In genomic region chr3:14141144-14141543, GRCh38 we compare ENCODE assay signal across 14 cellular contexts. TPM values are rescaled to one million over a fixed set of nuclear protein-coding genes. Genes with fewer than 3 reads are reported as not detected.
DNase-seq lines count a peak whose midpoint lies in the region; ATAC-seq and TF ChIP-seq lines count a peak whose summit lies in the region.
"Had no signal": no experiment of that assay in that cellular context is flagged by ENCODE, and none has a peak within 500 bp of the region (broad histone marks: within the 10 kb centered on the region; RNA-seq: fewer than 3 reads in every experiment).

No MANE protein-coding gene starts in this region.

- H3K9me3 Mint-ChIP-seq in CD8-positive, alpha-beta T cell = no peaks in the 10 kb centered on the region
- H3K9me3 Mint-ChIP-seq: activated naive CD8-positive, alpha-beta T cell treated with anti-CD3 and anti-CD28 coated beads, Interleukin-2, amount 10 ng/mL, durations not matched to agents 7 days and 5 days had no signal

- H3K4me3 ChIP-seq in CD8-positive, alpha-beta T cell (ENCODE audit: low read depth, low read length) = no peak overlapping the region
- H3K4me3 ChIP-seq in ascending aorta = no peak overlapping the region
- H3K4me3 ChIP-seq in lower lobe of right lung = no peak overlapping the region
- H3K4me3 ChIP-seq: pancreas had no signal

- peak; percentile 44 for DNase-seq in Ammon's horn (ENCODE audit: low spot score)
- DNase-seq in CD8-positive, alpha-beta T cell = peak in 1 of 7 experiments; percentile 5
- peak in 1 of 2 donors; percentile 57 for DNase-seq in ascending aorta (ENCODE audit: low spot score in 2 of 2)
- DNase-seq in lower lobe of right lung = no peak
- DNase-seq in NCI-H226 = no peak
- DNase-seq in NCI-H2171 (lab: John Stamatoyannopoulos, UW) = no peak
- DNase-seq: activated CD4-positive, alpha-beta T cell treated with anti-CD3 and anti-CD28 coated beads for 1 hour; activated naive CD8-positive, alpha-beta T cell treated with anti-CD3 and anti-CD28 coated beads, Interleukin-2, amount 10 ng/mL, durations not matched to agents 7 days and 5 days; NCI-H1048; NCI-H82; pancreas; stimulated activated CD4-positive, alpha-beta T cell treated with anti-CD3 and anti-CD28 coated beads, Interleukin-1b, Interleukin-23, amount 100 ng/mL, for 48 hours; stimulated activated naive CD4-positive, alpha-beta T cell had no signal

- no peak for ATAC-seq in CD8-positive, alpha-beta T cell
- ATAC-seq in lower lobe of right lung (no peak), GM18907 (IDR thresholded peaks at IDR 0.05; ENCODE audit: unreplicated experiment) (no peak)
- ATAC-seq: pancreas had no signal

- no peaks in the 10 kb centered on the region for H3K27me3 Mint-ChIP-seq in CD8-positive, alpha-beta T cell (ENCODE audit: low read depth)
- H3K27me3 Mint-ChIP-seq: activated naive CD8-positive, alpha-beta T cell treated with anti-CD3 and anti-CD28 coated beads, Interleukin-2, amount 10 ng/mL, durations not matched to agents 7 days and 5 days had no signal

- CTCF ChIA-PET in CD8-positive, alpha-beta T cell (lab: Charles Lee) = interaction anchor here (1.4 kb wide), 1 partner anchor 244 kb away, joined by 4 read pairs; no protein-coding TSS in a partner anchor

- H3K36me3 Mint-ChIP-seq in CD8-positive, alpha-beta T cell = peaks cover 54% of the 10 kb centered on the region

- peaks cover 11% of the 10 kb centered on the region for H3K36me3 ChIP-seq in CD8-positive, alpha-beta T cell (ENCODE audit: insufficient read depth, low read length)
- H3K36me3 ChIP-seq in ascending aorta = peaks cover 30 to 64% of the 10 kb centered on the region in 2 donors
- H3K36me3 ChIP-seq in lower lobe of right lung = peaks cover 78% of the 10 kb centered on the region

- no peaks in the 10 kb centered on the region for H3K9me3 ChIP-seq in CD8-positive, alpha-beta T cell (ENCODE audit: low read length)
- H3K9me3 ChIP-seq in ascending aorta (no peaks in the 10 kb centered on the region), lower lobe of right lung (no peaks in the 10 kb centered on the region)
- H3K9me3 ChIP-seq: pancreas had no signal

- no peaks in the 10 kb centered on the region for H3K27me3 ChIP-seq in CD8-positive, alpha-beta T cell (ENCODE audit: insufficient read depth, low read length)
- H3K27me3 ChIP-seq in ascending aorta = no peaks in the 10 kb centered on the region
- no peaks in the 10 kb centered on the region for H3K27me3 ChIP-seq in lower lobe of right lung (ENCODE audit: low read depth)
- H3K27me3 ChIP-seq: pancreas had no signal

- peaks cover 44% of the 10 kb centered on the region for H3K4me1 Mint-ChIP-seq in CD8-positive, alpha-beta T cell (ENCODE audit: low read depth)

- H3K4me3 Mint-ChIP-seq in CD8-positive, alpha-beta T cell = no peak overlapping the region
- H3K4me3 Mint-ChIP-seq: activated naive CD8-positive, alpha-beta T cell treated with anti-CD3 and anti-CD28 coated beads, Interleukin-2, amount 10 ng/mL, durations not matched to agents 7 days and 5 days had no signal

- H3K27ac Mint-ChIP-seq in CD8-positive, alpha-beta T cell = peak overlapping the region; percentile 93

- no peak for TF ChIP-seq CTCF in CD8-positive, alpha-beta T cell (IDR thresholded peaks at IDR 0.05)
- TF ChIP-seq CTCF in ascending aorta (IDR thresholded peaks at IDR 0.05) (no peak), lower lobe of right lung (IDR thresholded peaks at IDR 0.05) (no peak)

- intact Hi-C loops in CD8-positive, alpha-beta T cell (cut with DNase I, micrococcal nuclease) = no loop called here
- intact Hi-C loops in ascending aorta (cut with DNase I) (loop anchor here (5.0 to 10.0 kb wide), 3 partner anchors 264 to 1659 kb away; partner anchors contain the start of genes SLC6A6 and TSEN2), lower lobe of right lung (cut with DNase I) (no loop called here)

- H3K27ac ChIP-seq in CD8-positive, alpha-beta T cell (ENCODE audit: low read depth, low read length) = no peak overlapping the region
- peak overlapping the region; percentile 89 to 91 for H3K27ac ChIP-seq in ascending aorta
- H3K27ac ChIP-seq in lower lobe of right lung = peak overlapping the region; percentile 14
- H3K27ac ChIP-seq: pancreas had no signal

- POLR2A ChIA-PET in CD8-positive, alpha-beta T cell (lab: Charles Lee) = interaction anchor here (2.0 kb wide), 1 partner anchor 16 kb away, joined by 12 read pairs; the partner anchor contains the start of genes CHCHD4 and TMEM43

- H3K4me1 ChIP-seq in CD8-positive, alpha-beta T cell (ENCODE audit: insufficient read depth, low read length) = peaks cover 55% of the 10 kb centered on the region
- H3K4me1 ChIP-seq in ascending aorta (peaks cover 21 to 64% of the 10 kb centered on the region in 2 donors), lower lobe of right lung (peaks cover 44% of the 10 kb centered on the region)

RNA-seq across cellular contexts. Expression of gene TMEM43, which starts 16.3 kb away (rescaled TPM):
- 10 to 100 TPM; 20.1 to 24.3 TPM for total RNA-seq in CD8-positive, alpha-beta T cell
- total RNA-seq in ascending aorta (166 TPM), lower lobe of right lung (73.7 TPM)

RNA-seq across cellular contexts. Expression of gene CHCHD4, which starts 16.5 kb away (rescaled TPM):
- total RNA-seq in CD8-positive, alpha-beta T cell = 1 to 10 TPM in 1 of 2 experiments, under 1 TPM in 1; 0.71 to 1.7 TPM
- total RNA-seq in ascending aorta (1.9 TPM), lower lobe of right lung (12.6 TPM)

RNA-seq across cellular contexts. Expression of gene XPC, which starts 37.3 kb away (rescaled TPM):
- total RNA-seq in CD8-positive, alpha-beta T cell = 10 to 100 TPM; 51.5 to 56.5 TPM
- total RNA-seq in ascending aorta = 48.9 TPM
- total RNA-seq in lower lobe of right lung = 31.8 TPM

RNA-seq across cellular contexts. Expression of gene LSM3, which starts 37.5 kb away (rescaled TPM):
- total RNA-seq in CD8-positive, alpha-beta T cell = 1 to 10 TPM; 7.5 to 8.3 TPM
- total RNA-seq in ascending aorta (3.9 TPM), lower lobe of right lung (9.5 TPM)
